Comparison of ENCODE assay signal across 21 cellular contexts in genomic region chr15:39465843-39466242, GRCh38.
DNase-seq lines count a peak whose midpoint lies in the region; ATAC-seq and TF ChIP-seq lines count a peak whose summit lies in the region.
"Had no signal": no experiment of that assay in that cellular context is flagged by ENCODE, and none has a peak within 500 bp of the region (broad histone marks: within the 10 kb centered on the region; RNA-seq: fewer than 3 reads in every experiment).

No MANE protein-coding gene starts in this region.

- DNase-seq in AG04450 (ENCODE audit: low read depth, low spot score) (no peak), IMR-90 (no peak), fibroblast of mammary gland (ENCODE audit: low read depth) (peak; percentile 43), gastrocnemius medialis (no peak), BE2C (no peak), T-helper 9 cell (no peak)
- no peak for DNase-seq in CD8-positive, alpha-beta T cell
- DNase-seq: activated B cell treated with CpG ODN at 0.5 μM for 24 hours; activated T-cell treated with anti-CD3 and anti-CD28 coated beads, Interleukin-2, amount 50 U/mL, for 72 hours; cortex of kidney; DMS79 treated with DMSO at 0.1 percent for 48 hours; mammary epithelial cell; NCI-H526 treated with DMSO at 0.1 percent for 48 hours; T-helper 2 cell; tibial artery had no signal

- H4K20me1 ChIP-seq in IMR-90 (ENCODE audit: insufficient read depth, low read length) = no peaks in the 10 kb centered on the region

- intact Hi-C loops in IMR-90 (cut with micrococcal nuclease) (no loop called here), gastrocnemius medialis (cut with DNase I; ENCODE audit: low total_unique reads) (no loop called here)
- intact Hi-C loops in CD8-positive, alpha-beta T cell (cut with DNase I, micrococcal nuclease) = no loop called here

- H3K4me3 ChIP-seq in AG04450 (ENCODE audit: low read depth, low read length) (no peak overlapping the region), IMR-90 (ENCODE audit: insufficient read depth, low read depth, low read length) (no peak overlapping the region), fibroblast of mammary gland (ENCODE audit: control insufficient read depth, low read depth, low read length) (no peak overlapping the region), gastrocnemius medialis (no peak overlapping the region), BE2C (ENCODE audit: low read depth, low read length) (no peak overlapping the region)
- H3K4me3 ChIP-seq in CD8-positive, alpha-beta T cell (ENCODE audit: low read depth, low read length) = no peak overlapping the region
- H3K4me3 ChIP-seq: tibial artery had no signal

- H3K9me3 ChIP-seq in AG04450 (ENCODE audit: control insufficient read depth, insufficient read depth, low read length) = no peaks in the 10 kb centered on the region; the same call in 1 of the 2 replicates
- H3K9me3 ChIP-seq in IMR-90 (ENCODE audit: control insufficient read depth, insufficient read depth, low read length) = peaks cover 4% of the 10 kb centered on the region
- no peaks in the 10 kb centered on the region for H3K9me3 ChIP-seq in gastrocnemius medialis
- no peaks in the 10 kb centered on the region for H3K9me3 ChIP-seq in BE2C
- no peaks in the 10 kb centered on the region for H3K9me3 ChIP-seq in CD8-positive, alpha-beta T cell (ENCODE audit: low read length)
- H3K9me3 ChIP-seq: tibial artery had no signal

- TF ChIP-seq RAD21 in IMR-90 (IDR thresholded peaks at IDR 0.05; ENCODE audit: low read length) = no peak

- peak overlapping the region; percentile 14 for H2AFZ ChIP-seq in IMR-90 (replicated peaks; ENCODE audit: low read length, poor library complexity)

- peak overlapping the region; percentile 42; the same call in 2 of the 3 replicates for H2BK15ac ChIP-seq in IMR-90 (ENCODE audit: low read depth, low read length)

- H3K4me2 ChIP-seq in IMR-90 (ENCODE audit: low read depth, low read length) = no peak overlapping the region

- CTCF ChIA-PET in AG04450 (lab: Charles Lee) = no interaction called here
- CTCF ChIA-PET in IMR-90 (lab: Yijun Ruan, JAX) = interaction anchor here (0.7 to 1.1 kb wide), 2 partner anchors 116 to 570 kb away, joined by 4 to 5 read pairs; no protein-coding TSS in a partner anchor
- CTCF ChIA-PET in CD8-positive, alpha-beta T cell (lab: Charles Lee) = interaction anchor here (0.6 to 0.7 kb wide), 2 partner anchors 87 to 332 kb away, joined by 3 read pairs; no protein-coding TSS in a partner anchor

- H2AK5ac ChIP-seq in IMR-90 (ENCODE audit: low read depth, low read length) = peak overlapping the region; percentile 11; the same call in 1 of the 2 replicates

- H3K18ac ChIP-seq in IMR-90 (ENCODE audit: low read depth, low read length) = peak overlapping the region; percentile 88

- H2BK20ac ChIP-seq in IMR-90 (ENCODE audit: low read depth, low read length) = peak overlapping the region; percentile 57; the same call in 1 of the 2 replicates

- H3K56ac ChIP-seq in IMR-90 (ENCODE audit: extremely low read depth, insufficient read depth, low read length) = no peak overlapping the region

- H3K27me3 ChIP-seq in AG04450 (ENCODE audit: control insufficient read depth, insufficient read depth, low read length) = no peaks in the 10 kb centered on the region
- H3K27me3 ChIP-seq in IMR-90 (ENCODE audit: control insufficient read depth, insufficient read depth, low read length) = no peaks in the 10 kb centered on the region
- H3K27me3 ChIP-seq in gastrocnemius medialis = no peaks in the 10 kb centered on the region
- H3K27me3 ChIP-seq in BE2C = no peaks in the 10 kb centered on the region
- H3K27me3 ChIP-seq in CD8-positive, alpha-beta T cell (ENCODE audit: insufficient read depth, low read length) = no peaks in the 10 kb centered on the region
- H3K27me3 ChIP-seq: tibial artery had no signal

- WGBS in IMR-90 (ENCODE audit: extremely low coverage in 2 of 2, insufficient read length in 1 of 2), 2 experiments = no CpG with 5 or more reads among the region's 3 CpGs

- H3K79me1 ChIP-seq in IMR-90 (ENCODE audit: low read depth in 1 of 2, low read length in 2 of 2) = no peaks in the 10 kb centered on the region

- H2AK9ac ChIP-seq in IMR-90 (replicated peaks; ENCODE audit: low read depth, low read length, poor library complexity) = no peak overlapping the region

- peak overlapping the region; percentile 20 to 58; a peak in 2 of 4 replicates for H4K8ac ChIP-seq in IMR-90 (ENCODE audit: low read depth in 2 of 2, low read length in 2 of 2)

- no peaks in the 10 kb centered on the region for H3K9me3 Mint-ChIP-seq in CD8-positive, alpha-beta T cell
- H3K9me3 Mint-ChIP-seq: activated B cell treated with CpG ODN at 0.5 μM for 24 hours; natural killer cell treated with Interleukin-12 subunit alpha and Interleukin-12 subunit beta and Interleukin-15 and Interleukin-18, amount 100 ng/mL, for 72 hours had no signal

- H3K27ac Mint-ChIP-seq in CD8-positive, alpha-beta T cell = no peak overlapping the region
- H3K27ac Mint-ChIP-seq: activated B cell treated with CpG ODN at 0.5 μM for 24 hours; activated naive CD8-positive, alpha-beta T cell; activated T-cell treated with anti-CD3 and anti-CD28 coated beads, Interleukin-2, amount 50 U/mL, for 72 hours; brain; natural killer cell treated with Interleukin-12 subunit alpha and Interleukin-12 subunit beta and Interleukin-15 and Interleukin-18, amount 100 ng/mL, for 72 hours had no signal

- H3K9ac ChIP-seq in IMR-90 (ENCODE audit: low read depth, low read length) = peak overlapping the region; percentile 55; the same call in 1 of the 2 replicates

- peak overlapping the region; percentile 34 for H2BK5ac ChIP-seq in IMR-90 (ENCODE audit: low read depth, low read length, poor library complexity, severe bottlenecking)

- peaks cover 5% of the 10 kb centered on the region; the same call in 1 of the 2 replicates for H3K9me1 ChIP-seq in IMR-90 (ENCODE audit: insufficient read depth, low read length)

- peak overlapping the region; percentile 54 for H3K4ac ChIP-seq in IMR-90 (ENCODE audit: low read depth, low read length)

- H3K27ac ChIP-seq in AG04450 (ENCODE audit: low read depth, low read length) = peak overlapping the region; percentile 40
- H3K27ac ChIP-seq in IMR-90 (ENCODE audit: insufficient read depth, low read length) = peak overlapping the region; percentile 94; the same call in 1 of the 2 replicates
- peak overlapping the region; percentile 1 to 37 (median 24) for H3K27ac ChIP-seq in gastrocnemius medialis
- no peak overlapping the region for H3K27ac ChIP-seq in CD8-positive, alpha-beta T cell (ENCODE audit: low read depth, low read length)
- H3K27ac ChIP-seq: tibial artery had no signal

- peak overlapping the region; percentile 25; the same call in 1 of the 2 replicates for H4K91ac ChIP-seq in IMR-90 (ENCODE audit: insufficient read depth, low read depth, low read length)

- H3K4me1 Mint-ChIP-seq in CD8-positive, alpha-beta T cell (ENCODE audit: low read depth) = no peaks in the 10 kb centered on the region
- H3K4me1 Mint-ChIP-seq: activated B cell treated with CpG ODN at 0.5 μM for 24 hours had no signal

- dilution Hi-C loops in IMR-90 (cut with HindIII; ENCODE audit: low sequenced_read_pairs, unreplicated experiment) = no loop called here

- TF ChIP-seq POLR2A in IMR-90 (IDR thresholded peaks at IDR 0.05; ENCODE audit: low read depth, low read length) (no peak), gastrocnemius medialis (IDR thresholded peaks at IDR 0.05) (no peak)

- in situ Hi-C loops in IMR-90 (cut with MboI; ENCODE audit: low sequenced_read_pairs) = no loop called here
- in situ Hi-C loops in gastrocnemius medialis (cut with MboI; ENCODE audit: low sequenced_read_pairs in 4 of 4) = no loop called here

- H4K5ac ChIP-seq in IMR-90 (ENCODE audit: low read depth, low read length) = peak overlapping the region; percentile 20

- H3K4me3 Mint-ChIP-seq in CD8-positive, alpha-beta T cell = no peak overlapping the region
- H3K4me3 Mint-ChIP-seq: activated B cell treated with CpG ODN at 0.5 μM for 24 hours; activated naive CD8-positive, alpha-beta T cell; activated T-cell treated with anti-CD3 and anti-CD28 coated beads, Interleukin-2, amount 50 U/mL, for 72 hours; brain; natural killer cell treated with Interleukin-12 subunit alpha and Interleukin-12 subunit beta and Interleukin-15 and Interleukin-18, amount 100 ng/mL, for 72 hours had no signal

- no peak for TF ChIP-seq CTCF in AG04450 (IDR thresholded peaks at IDR 0.05; ENCODE audit: low read depth, low read length)
- TF ChIP-seq CTCF in IMR-90 (conservative IDR thresholded peaks at IDR 0.05; ENCODE audit: low read depth, low read length) = no peak
- no peak for TF ChIP-seq CTCF in fibroblast of mammary gland (conservative IDR thresholded peaks at IDR 0.05; ENCODE audit: control insufficient read depth, insufficient read depth, low read depth, low read length)
- TF ChIP-seq CTCF in gastrocnemius medialis (IDR thresholded peaks at IDR 0.05 in 4 of 5, conservative IDR thresholded peaks at IDR 0.05 in 1 of 5) = no peak
- no peak for TF ChIP-seq CTCF in BE2C (IDR thresholded peaks at IDR 0.05; ENCODE audit: low read depth, low read length)
- TF ChIP-seq CTCF in CD8-positive, alpha-beta T cell (IDR thresholded peaks at IDR 0.05) = no peak

- BruUV-seq in IMR-90 (replicated peaks; lab: Mats Ljungman, UMichigan) = no TSS peak

- POLR2A ChIA-PET in AG04450 (lab: Yijun Ruan, JAX) = interaction anchor here (0.9 kb wide), 1 partner anchor 115 kb away, joined by 5 read pairs; the partner anchor contains the start of gene THBS1
- POLR2A ChIA-PET in IMR-90 (lab: Charles Lee; ENCODE audit: unreplicated experiment) = no interaction called here
- POLR2A ChIA-PET in CD8-positive, alpha-beta T cell (lab: Charles Lee) = no interaction called here

- H3K4me1 ChIP-seq in IMR-90 (ENCODE audit: control insufficient read depth, insufficient read depth, low read length) (peaks cover 19% of the 10 kb centered on the region), gastrocnemius medialis (peaks cover 0 to 17% of the 10 kb centered on the region in 2 donors), BE2C (no peaks in the 10 kb centered on the region)
- no peaks in the 10 kb centered on the region for H3K4me1 ChIP-seq in CD8-positive, alpha-beta T cell (ENCODE audit: insufficient read depth, low read length)

- H3K27me3 Mint-ChIP-seq in CD8-positive, alpha-beta T cell (ENCODE audit: low read depth) = peaks cover under 1% of the 10 kb centered on the region
- H3K27me3 Mint-ChIP-seq: activated B cell treated with CpG ODN at 0.5 μM for 24 hours, brain had no signal

- H3K36me3 ChIP-seq in IMR-90 (ENCODE audit: control insufficient read depth, insufficient read depth, low read length) = no peaks in the 10 kb centered on the region
- H3K36me3 ChIP-seq in gastrocnemius medialis = no peaks in the 10 kb centered on the region
- H3K36me3 ChIP-seq in BE2C = no peaks in the 10 kb centered on the region
- no peaks in the 10 kb centered on the region for H3K36me3 ChIP-seq in CD8-positive, alpha-beta T cell (ENCODE audit: insufficient read depth, low read length)
- H3K36me3 ChIP-seq: tibial artery had no signal

- no peaks in the 10 kb centered on the region for H3K36me3 Mint-ChIP-seq in CD8-positive, alpha-beta T cell
- H3K36me3 Mint-ChIP-seq: activated naive CD8-positive, alpha-beta T cell; brain had no signal

- peak overlapping the region; percentile 75; the same call in 1 of the 2 replicates for H3K14ac ChIP-seq in IMR-90 (replicated peaks; ENCODE audit: low read depth, low read length)

- peak overlapping the region; percentile 45; the same call in 1 of the 2 replicates for H3K23ac ChIP-seq in IMR-90 (ENCODE audit: low read depth, low read length)

- peak overlapping the region; percentile 74; the same call in 1 of the 2 replicates for H2BK120ac ChIP-seq in IMR-90 (ENCODE audit: low read depth, low read length)

- ATAC-seq in IMR-90 (ENCODE audit: low read depth) (no peak), gastrocnemius medialis (no peak), HG03139 (IDR thresholded peaks at IDR 0.05; ENCODE audit: unreplicated experiment) (no peak)
- no peak for ATAC-seq in CD8-positive, alpha-beta T cell
- ATAC-seq: activated T-cell treated with anti-CD3 and anti-CD28 coated beads, Interleukin-2, amount 50 U/mL, for 72 hours; HepG2; natural killer cell treated with Interleukin-12 subunit alpha and Interleukin-12 subunit beta and Interleukin-15 and Interleukin-18, amount 100 ng/mL, for 72 hours; PC-3 had no signal
